ENCODE assay signal across 25 cellular contexts in the genomic region with DNA sequence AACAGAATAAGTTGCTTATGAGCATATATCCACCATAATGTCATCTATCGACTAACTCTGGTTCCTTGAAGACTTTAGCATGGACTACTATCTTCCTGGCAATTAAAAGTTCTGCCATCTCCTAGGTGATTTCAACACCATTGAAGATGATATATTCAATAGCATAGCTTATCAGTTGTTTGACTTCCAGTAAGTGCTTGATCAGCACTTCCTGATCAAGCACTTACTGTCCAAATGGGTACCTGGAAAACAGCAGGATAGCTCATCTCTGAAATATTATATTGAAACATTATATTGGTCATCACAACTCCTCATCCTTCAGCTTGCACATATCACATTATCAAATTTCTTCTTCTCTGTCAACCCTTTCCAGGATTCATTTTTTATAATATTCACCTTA.
"Had no signal": no experiment of that assay in that cellular context is flagged by ENCODE, and none has a peak within 500 bp of the region (broad histone marks: within the 10 kb centered on the region; RNA-seq: fewer than 3 reads in every experiment).

No MANE protein-coding gene starts in this region.

- DNase-seq: colonic mucosa; cortex of kidney; effector CD8-positive, alpha-beta T cell; effector memory CD8-positive, alpha-beta T cell; endodermal cell; erythroblast; esophagus squamous epithelium; foreskin fibroblast; foreskin melanocyte; gastrocnemius medialis; glutamatergic neuron; head of caudate nucleus; heart right ventricle; hippocampal formation; left cardiac atrium; left lung; left ventricle myocardium superior; lower lobe of right lung; mesenchymal stem cell; mucosa of descending colon; naive B cell had no signal

- H3K9me3 ChIP-seq: colonic mucosa, esophagus squamous epithelium, gastrocnemius medialis, lower lobe of right lung, mucosa of descending colon had no signal

- H3K4me1 ChIP-seq: colonic mucosa, esophagus squamous epithelium, gastrocnemius medialis, heart right ventricle, left lung, lower lobe of right lung had no signal

- H3K36me3 ChIP-seq: colonic mucosa, esophagus squamous epithelium, gastrocnemius medialis, heart right ventricle, left lung, lower lobe of right lung had no signal

- ATAC-seq: effector memory CD8-positive, alpha-beta T cell; esophagus mucosa; gastrocnemius medialis; heart right ventricle; left cardiac atrium; left lung; left ventricle myocardium superior; lower lobe of right lung; mucosa of descending colon had no signal

- H3K4me3 ChIP-seq: colonic mucosa, esophagus squamous epithelium, gastrocnemius medialis, heart right ventricle, left lung, lower lobe of right lung, mucosa of descending colon had no signal

- H3K27me3 ChIP-seq: colonic mucosa, esophagus squamous epithelium, gastrocnemius medialis, heart right ventricle, left lung had no signal

- FAIRE-seq: endometrium, keratinocyte had no signal

- H3K27ac ChIP-seq: colonic mucosa, epithelial cell of prostate, esophagus squamous epithelium, gastrocnemius medialis, heart right ventricle, left lung, lower lobe of right lung had no signal
